ENCODE assay signal across 1 cellular context in the genomic region with DNA sequence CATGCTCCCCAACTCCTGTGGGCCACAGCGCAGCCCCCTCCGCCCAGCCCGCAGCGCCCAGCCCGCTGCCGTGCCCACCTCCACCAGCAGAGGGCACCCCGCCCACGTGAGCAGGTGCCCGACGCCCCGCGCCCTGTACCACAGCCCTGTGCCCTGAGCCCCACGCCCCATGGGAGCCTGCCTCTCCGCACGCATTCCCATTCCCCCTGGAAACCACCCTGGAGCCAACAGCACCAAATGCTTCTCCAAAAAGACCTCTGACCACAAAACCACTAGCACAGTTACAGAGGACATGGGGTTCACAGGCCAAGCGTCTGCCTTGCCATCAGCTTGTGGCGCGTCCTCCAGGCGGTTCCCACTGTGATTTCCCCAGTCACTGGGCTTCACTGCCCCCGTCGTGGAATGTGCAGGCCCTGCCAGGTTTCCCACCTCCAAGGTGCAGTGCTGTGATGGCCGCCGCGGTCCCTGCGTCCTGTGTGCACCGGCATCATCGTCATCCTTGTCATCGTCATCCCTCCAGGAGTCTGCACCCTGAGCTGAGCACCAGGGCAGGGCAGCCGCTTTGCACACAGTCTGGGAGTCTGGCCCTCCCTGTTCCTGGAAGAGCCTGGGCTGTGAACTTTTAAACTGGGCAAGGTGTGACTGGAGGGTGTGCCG.
TF ChIP-seq lines count a peak whose summit lies in the region.

No MANE protein-coding gene starts in this region.

TF ChIP-seq in GM12878, 131 proteins besides CTCF, POLR2A, EP300 and RAD21 (continued from another document):
- TF ChIP-seq, protein P1, sequence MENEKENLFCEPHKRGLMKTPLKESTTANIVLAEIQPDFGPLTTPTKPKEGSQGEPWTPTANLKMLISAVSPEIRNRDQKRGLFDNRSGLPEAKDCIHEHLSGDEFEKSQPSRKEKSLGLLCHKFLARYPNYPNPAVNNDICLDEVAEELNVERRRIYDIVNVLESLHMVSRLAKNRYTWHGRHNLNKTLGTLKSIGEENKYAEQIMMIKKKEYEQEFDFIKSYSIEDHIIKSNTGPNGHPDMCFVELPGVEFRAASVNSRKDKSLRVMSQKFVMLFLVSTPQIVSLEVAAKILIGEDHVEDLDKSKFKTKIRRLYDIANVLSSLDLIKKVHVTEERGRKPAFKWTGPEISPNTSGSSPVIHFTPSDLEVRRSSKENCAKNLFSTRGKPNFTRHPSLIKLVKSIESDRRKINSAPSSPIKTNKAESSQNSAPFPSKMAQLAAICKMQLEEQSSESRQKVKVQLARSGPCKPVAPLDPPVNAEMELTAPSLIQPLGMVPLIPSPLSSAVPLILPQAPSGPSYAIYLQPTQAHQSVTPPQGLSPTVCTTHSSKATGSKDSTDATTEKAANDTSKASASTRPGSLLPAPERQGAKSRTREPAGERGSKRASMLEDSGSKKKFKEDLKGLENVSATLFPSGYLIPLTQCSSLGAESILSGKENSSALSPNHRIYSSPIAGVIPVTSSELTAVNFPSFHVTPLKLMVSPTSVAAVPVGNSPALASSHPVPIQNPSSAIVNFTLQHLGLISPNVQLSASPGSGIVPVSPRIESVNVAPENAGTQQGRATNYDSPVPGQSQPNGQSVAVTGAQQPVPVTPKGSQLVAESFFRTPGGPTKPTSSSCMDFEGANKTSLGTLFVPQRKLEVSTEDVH (IDR thresholded peaks at IDR 0.05; ENCODE audit: low read depth, partially characterized antibody) = no peak
- TF ChIP-seq MTA2 (IDR thresholded peaks at IDR 0.05; ENCODE audit: low read depth) = no peak
- 0 out of 2 replicates have a peak, but pooled peaks have one; percentile 37 for TF ChIP-seq SMARCA5 (IDR thresholded peaks at IDR 0.05)
- TF ChIP-seq EZH2 (IDR thresholded peaks at IDR 0.05; ENCODE audit: borderline replicate concordance, control insufficient read depth, low read depth, low read length) = no peak
- TF ChIP-seq JUND (IDR thresholded peaks at IDR 0.05; ENCODE audit: low read depth, low read length) = no peak
- TF ChIP-seq HDAC6 (IDR thresholded peaks at IDR 0.05; ENCODE audit: unreplicated experiment) = no peak
- no peak for TF ChIP-seq FOXM1 (IDR thresholded peaks at IDR 0.05; ENCODE audit: low read depth, low read length)
- TF ChIP-seq BACH1 (IDR thresholded peaks at IDR 0.05; ENCODE audit: borderline replicate concordance) = 0 out of 2 replicates have a peak, but pooled peaks have one; percentile 13
- TF ChIP-seq TAF1 (IDR thresholded peaks at IDR 0.05; ENCODE audit: borderline replicate concordance, low read depth, low read length) = no peak
- peak; percentile 70 for TF ChIP-seq MEF2B (IDR thresholded peaks at IDR 0.05; ENCODE audit: partially characterized antibody, poor library complexity, severe bottlenecking)
- TF ChIP-seq, protein P2, sequence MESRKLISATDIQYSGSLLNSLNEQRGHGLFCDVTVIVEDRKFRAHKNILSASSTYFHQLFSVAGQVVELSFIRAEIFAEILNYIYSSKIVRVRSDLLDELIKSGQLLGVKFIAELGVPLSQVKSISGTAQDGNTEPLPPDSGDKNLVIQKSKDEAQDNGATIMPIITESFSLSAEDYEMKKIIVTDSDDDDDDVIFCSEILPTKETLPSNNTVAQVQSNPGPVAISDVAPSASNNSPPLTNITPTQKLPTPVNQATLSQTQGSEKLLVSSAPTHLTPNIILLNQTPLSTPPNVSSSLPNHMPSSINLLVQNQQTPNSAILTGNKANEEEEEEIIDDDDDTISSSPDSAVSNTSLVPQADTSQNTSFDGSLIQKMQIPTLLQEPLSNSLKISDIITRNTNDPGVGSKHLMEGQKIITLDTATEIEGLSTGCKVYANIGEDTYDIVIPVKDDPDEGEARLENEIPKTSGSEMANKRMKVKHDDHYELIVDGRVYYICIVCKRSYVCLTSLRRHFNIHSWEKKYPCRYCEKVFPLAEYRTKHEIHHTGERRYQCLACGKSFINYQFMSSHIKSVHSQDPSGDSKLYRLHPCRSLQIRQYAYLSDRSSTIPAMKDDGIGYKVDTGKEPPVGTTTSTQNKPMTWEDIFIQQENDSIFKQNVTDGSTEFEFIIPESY (IDR thresholded peaks at IDR 0.05) = peak; percentile 77
- TF ChIP-seq NR2F1 (conservative IDR thresholded peaks at IDR 0.05) = peak; percentile 63
- TF ChIP-seq RUNX3 (IDR thresholded peaks at IDR 0.05; ENCODE audit: low read length) = peak; percentile 35; the same call in 1 of the 2 replicates
- no peak for TF ChIP-seq SMAD1 (IDR thresholded peaks at IDR 0.05; ENCODE audit: low read depth, partially characterized antibody)
- no peak for TF ChIP-seq PML (IDR thresholded peaks at IDR 0.05; ENCODE audit: low read length)
- TF ChIP-seq, protein P3, sequence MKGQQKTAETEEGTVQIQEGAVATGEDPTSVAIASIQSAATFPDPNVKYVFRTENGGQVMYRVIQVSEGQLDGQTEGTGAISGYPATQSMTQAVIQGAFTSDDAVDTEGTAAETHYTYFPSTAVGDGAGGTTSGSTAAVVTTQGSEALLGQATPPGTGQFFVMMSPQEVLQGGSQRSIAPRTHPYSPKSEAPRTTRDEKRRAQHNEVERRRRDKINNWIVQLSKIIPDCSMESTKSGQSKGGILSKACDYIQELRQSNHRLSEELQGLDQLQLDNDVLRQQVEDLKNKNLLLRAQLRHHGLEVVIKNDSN (IDR thresholded peaks at IDR 0.05; ENCODE audit: borderline replicate concordance, extremely low read length, insufficient read depth, low read depth, low read length) = no peak
- TF ChIP-seq ZNF384 (IDR thresholded peaks at IDR 0.05; ENCODE audit: borderline replicate concordance, low read depth, low read length) = no peak
- TF ChIP-seq SP1 (IDR thresholded peaks at IDR 0.05; ENCODE audit: low read depth, low read length) = no peak
- TF ChIP-seq, protein P4, sequence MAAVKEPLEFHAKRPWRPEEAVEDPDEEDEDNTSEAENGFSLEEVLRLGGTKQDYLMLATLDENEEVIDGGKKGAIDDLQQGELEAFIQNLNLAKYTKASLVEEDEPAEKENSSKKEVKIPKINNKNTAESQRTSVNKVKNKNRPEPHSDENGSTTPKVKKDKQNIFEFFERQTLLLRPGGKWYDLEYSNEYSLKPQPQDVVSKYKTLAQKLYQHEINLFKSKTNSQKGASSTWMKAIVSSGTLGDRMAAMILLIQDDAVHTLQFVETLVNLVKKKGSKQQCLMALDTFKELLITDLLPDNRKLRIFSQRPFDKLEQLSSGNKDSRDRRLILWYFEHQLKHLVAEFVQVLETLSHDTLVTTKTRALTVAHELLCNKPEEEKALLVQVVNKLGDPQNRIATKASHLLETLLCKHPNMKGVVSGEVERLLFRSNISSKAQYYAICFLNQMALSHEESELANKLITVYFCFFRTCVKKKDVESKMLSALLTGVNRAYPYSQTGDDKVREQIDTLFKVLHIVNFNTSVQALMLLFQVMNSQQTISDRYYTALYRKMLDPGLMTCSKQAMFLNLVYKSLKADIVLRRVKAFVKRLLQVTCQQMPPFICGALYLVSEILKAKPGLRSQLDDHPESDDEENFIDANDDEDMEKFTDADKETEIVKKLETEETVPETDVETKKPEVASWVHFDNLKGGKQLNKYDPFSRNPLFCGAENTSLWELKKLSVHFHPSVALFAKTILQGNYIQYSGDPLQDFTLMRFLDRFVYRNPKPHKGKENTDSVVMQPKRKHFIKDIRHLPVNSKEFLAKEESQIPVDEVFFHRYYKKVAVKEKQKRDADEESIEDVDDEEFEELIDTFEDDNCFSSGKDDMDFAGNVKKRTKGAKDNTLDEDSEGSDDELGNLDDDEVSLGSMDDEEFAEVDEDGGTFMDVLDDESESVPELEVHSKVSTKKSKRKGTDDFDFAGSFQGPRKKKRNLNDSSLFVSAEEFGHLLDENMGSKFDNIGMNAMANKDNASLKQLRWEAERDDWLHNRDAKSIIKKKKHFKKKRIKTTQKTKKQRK (IDR thresholded peaks at IDR 0.05; ENCODE audit: low read depth, low read length) = no peak
- TF ChIP-seq HDGF (IDR thresholded peaks at IDR 0.05) = no peak
- no peak for TF ChIP-seq SIN3A (IDR thresholded peaks at IDR 0.05; ENCODE audit: low read depth, low read length)
- no peak for TF ChIP-seq CHD2 (IDR thresholded peaks at IDR 0.05; ENCODE audit: borderline replicate concordance, low read depth, low read length)
- peak; percentile 39 to 78; a peak in 2 of 4 replicates for TF ChIP-seq BHLHE40 (IDR thresholded peaks at IDR 0.05; ENCODE audit: borderline replicate concordance in 1 of 2, low read depth in 2 of 2, low read length in 1 of 2)
- peak; percentile 36; the same call in 1 of the 2 replicates for TF ChIP-seq DPF2 (IDR thresholded peaks at IDR 0.05)
- TF ChIP-seq SUZ12 (IDR thresholded peaks at IDR 0.05; ENCODE audit: unreplicated experiment) = no peak
- no peak for TF ChIP-seq SREBF1 (IDR thresholded peaks at IDR 0.05; ENCODE audit: low read length)
- TF ChIP-seq ESRRA (IDR thresholded peaks at IDR 0.05; ENCODE audit: low read length) = no peak
- TF ChIP-seq ZSCAN29 (IDR thresholded peaks at IDR 0.05) = no peak
- TF ChIP-seq SMC3 (IDR thresholded peaks at IDR 0.05; ENCODE audit: borderline replicate concordance, low read length) = peak; percentile 95
- TF ChIP-seq PAX5 (IDR thresholded peaks at IDR 0.05; ENCODE audit: borderline replicate concordance, low read depth, low read length) = no peak
- no peak for TF ChIP-seq ZNF207 (IDR thresholded peaks at IDR 0.05; ENCODE audit: borderline replicate concordance)
- TF ChIP-seq ZNF622 (IDR thresholded peaks at IDR 0.05) = no peak
- TF ChIP-seq IKZF2 (IDR thresholded peaks at IDR 0.05) = peak; percentile 29 to 46; a peak in 1 of 4 replicates
- TF ChIP-seq YY1 (IDR thresholded peaks at IDR 0.05; ENCODE audit: low read depth, low read length) = 0 out of 2 replicates have a peak, but pooled peaks have one; percentile 46
- TF ChIP-seq SUPT20H (IDR thresholded peaks at IDR 0.05; ENCODE audit: borderline replicate concordance, control insufficient read depth, low read depth, low read length) = no peak
- no peak for TF ChIP-seq ETV6 (conservative IDR thresholded peaks at IDR 0.05 in 1 of 2, IDR thresholded peaks at IDR 0.05 in 1 of 2; ENCODE audit: borderline replicate concordance in 1 of 2, low read depth in 1 of 2)
- no peak for TF ChIP-seq CREM (IDR thresholded peaks at IDR 0.05; ENCODE audit: low read depth)
